16 cellular contexts compared by ENCODE assay signal in genomic region chr1:113770031-113770430, GRCh38. TPM values are rescaled to one million over a fixed set of nuclear protein-coding genes. Genes with fewer than 3 reads are reported as not detected.
DNase-seq lines count a peak whose midpoint lies in the region; ATAC-seq and TF ChIP-seq lines count a peak whose summit lies in the region.
"Had no signal": no experiment of that assay in that cellular context is flagged by ENCODE, and none has a peak within 500 bp of the region (broad histone marks: within the 10 kb centered on the region; RNA-seq: fewer than 3 reads in every experiment).

No MANE protein-coding gene starts in this region.

- peak overlapping the region; percentile 42; the same call in 1 of the 2 replicates for H3K27ac ChIP-seq in HUES6 (ENCODE audit: low read depth, low read length)
- H3K27ac ChIP-seq in neuronal stem cell (replicated peaks; ENCODE audit: low read length), result peak overlapping the region; percentile 39
- H3K27ac ChIP-seq: C4-2B had no signal

- no peak overlapping the region for H3K4me2 ChIP-seq in neuronal stem cell (ENCODE audit: insufficient read depth, low read length, poor library complexity, severe bottlenecking)

- no peaks in the 10 kb centered on the region for H3K79me1 ChIP-seq in neuronal stem cell (ENCODE audit: low read depth, low read length)

- no peak overlapping the region for H2AFZ ChIP-seq in neuronal stem cell (ENCODE audit: low read length)

- no peak overlapping the region for H2BK120ac ChIP-seq in neuronal stem cell (ENCODE audit: low read depth, low read length)

- no peaks in the 10 kb centered on the region for H3K27me3 ChIP-seq in HUES6 (ENCODE audit: control insufficient read depth, insufficient read depth, low read length)
- H3K27me3 ChIP-seq in neuronal stem cell (ENCODE audit: control insufficient read depth in 3 of 3, insufficient read depth in 3 of 3, low read depth in 1 of 3, low read length in 3 of 3), result no peaks in the 10 kb centered on the region

- peaks cover 43% of the 10 kb centered on the region for H3K4me1 Mint-ChIP-seq in activated CD8-positive, alpha-beta T cell treated with anti-CD3 and anti-CD28 coated beads for 36 hours (ENCODE audit: low read depth)
- peaks cover 20% of the 10 kb centered on the region for H3K4me1 Mint-ChIP-seq in activated CD8-positive, alpha-beta T cell treated with anti-CD3 and anti-CD28 coated beads, Interleukin-2, amount 10 ng/mL, durations not matched to agents 7 days and 5 days (ENCODE audit: low read depth)

- no peak overlapping the region for H2BK5ac ChIP-seq in neuronal stem cell (ENCODE audit: low read length)

- WGBS in neuronal stem cell (ENCODE audit: extremely low coverage in 2 of 2, insufficient read length in 2 of 2, insufficient replicate concordance in 1 of 2), 2 donors, result no CpG with 5 or more reads among the region's 1 CpG

- no peak overlapping the region for H2BK12ac ChIP-seq in neuronal stem cell (ENCODE audit: low read length)

- no peak overlapping the region for H3K23ac ChIP-seq in neuronal stem cell (ENCODE audit: low read depth, low read length, poor library complexity)

- H3K27me3 Mint-ChIP-seq in activated CD8-positive, alpha-beta T cell treated with anti-CD3 and anti-CD28 coated beads for 36 hours, result no peaks in the 10 kb centered on the region
- no peaks in the 10 kb centered on the region for H3K27me3 Mint-ChIP-seq in activated CD8-positive, alpha-beta T cell treated with anti-CD3 and anti-CD28 coated beads, Interleukin-2, amount 10 ng/mL, durations not matched to agents 7 days and 5 days (ENCODE audit: low read depth)

- H3K4me3 ChIP-seq in HUES6 (ENCODE audit: low read depth, low read length) (no peak overlapping the region), neuronal stem cell (ENCODE audit: low read length in 2 of 2) (no peak overlapping the region)

- H3K4me1 ChIP-seq in HUES6 (ENCODE audit: control insufficient read depth, insufficient read depth, low read length), result peaks cover 37% of the 10 kb centered on the region
- H3K4me1 ChIP-seq in neuronal stem cell (ENCODE audit: control insufficient read depth in 2 of 2, insufficient read depth in 1 of 2, low read depth in 1 of 2, low read length in 2 of 2), result peaks cover 2 to 21% of the 10 kb centered on the region in 2 donors

- no peak for TF ChIP-seq CTCF in activated CD8-positive, alpha-beta T cell treated with anti-CD3 and anti-CD28 coated beads for 36 hours (IDR thresholded peaks at IDR 0.05)

- intact Hi-C loops in activated CD8-positive, alpha-beta T cell treated with anti-CD3 and anti-CD28 coated beads for 36 hours (cut with micrococcal nuclease), result no loop called here

- ATAC-seq in activated CD8-positive, alpha-beta T cell treated with anti-CD3 and anti-CD28 coated beads for 36 hours, result no peak
- ATAC-seq in activated CD8-positive, alpha-beta T cell treated with anti-CD3 and anti-CD28 coated beads, Interleukin-2, amount 10 ng/mL, durations not matched to agents 7 days and 5 days, result no peak
- ATAC-seq: PC-3 had no signal

- peaks cover 33% of the 10 kb centered on the region for H3K36me3 ChIP-seq in HUES6 (ENCODE audit: control insufficient read depth, insufficient read depth, low read length)
- peaks cover 4 to 58% of the 10 kb centered on the region in 2 donors for H3K36me3 ChIP-seq in neuronal stem cell (replicated peaks in 1 of 2; ENCODE audit: control insufficient read depth in 2 of 2, insufficient read depth in 2 of 2, low read length in 2 of 2)

- H3K18ac ChIP-seq in neuronal stem cell (ENCODE audit: low read length), result no peak overlapping the region

- H3K4ac ChIP-seq in neuronal stem cell (ENCODE audit: low read length), result no peak overlapping the region

- peak overlapping the region; percentile 16 for H3K9ac ChIP-seq in HUES6 (ENCODE audit: low read length)
- no peak overlapping the region for H3K9ac ChIP-seq in neuronal stem cell (ENCODE audit: low read depth, low read length, poor library complexity)

- POLR2A ChIA-PET in activated CD8-positive, alpha-beta T cell treated with anti-CD3 and anti-CD28 coated beads for 36 hours (lab: Charles Lee), result interaction anchor here (2.4 kb wide), 1 partner anchor 10 kb away, joined by 13 read pairs; the partner anchor contains the start of gene PHTF1
- POLR2A ChIA-PET in activated CD8-positive, alpha-beta T cell treated with anti-CD3 and anti-CD28 coated beads, Interleukin-2, amount 10 ng/mL, durations not matched to agents 7 days and 5 days (lab: Charles Lee), result interaction anchor here (0.8 kb wide), 1 partner anchor 11 kb away, joined by 3 read pairs; the partner anchor contains the start of gene PHTF1

- no peak overlapping the region for H2BK15ac ChIP-seq in neuronal stem cell (ENCODE audit: low read length)

- H2AK5ac ChIP-seq in neuronal stem cell (ENCODE audit: low read depth, low read length), result no peak overlapping the region

- no peak overlapping the region for H4K8ac ChIP-seq in neuronal stem cell (ENCODE audit: low read depth, low read length)

- H3K14ac ChIP-seq in neuronal stem cell (ENCODE audit: low read length), result no peak overlapping the region

- H4K91ac ChIP-seq in neuronal stem cell (ENCODE audit: low read depth, low read length, poor library complexity), result no peak overlapping the region

- no peak overlapping the region for H3K4me3 Mint-ChIP-seq in activated CD8-positive, alpha-beta T cell treated with anti-CD3 and anti-CD28 coated beads for 36 hours
- no peak overlapping the region for H3K4me3 Mint-ChIP-seq in activated CD8-positive, alpha-beta T cell treated with anti-CD3 and anti-CD28 coated beads, Interleukin-2, amount 10 ng/mL, durations not matched to agents 7 days and 5 days

- peaks cover 28% of the 10 kb centered on the region for H3K36me3 Mint-ChIP-seq in activated CD8-positive, alpha-beta T cell treated with anti-CD3 and anti-CD28 coated beads for 36 hours (ENCODE audit: low read depth)
- H3K36me3 Mint-ChIP-seq in activated CD8-positive, alpha-beta T cell treated with anti-CD3 and anti-CD28 coated beads, Interleukin-2, amount 10 ng/mL, durations not matched to agents 7 days and 5 days (ENCODE audit: low read depth), result peaks cover 58% of the 10 kb centered on the region

- CTCF ChIA-PET in activated CD8-positive, alpha-beta T cell treated with anti-CD3 and anti-CD28 coated beads for 36 hours (lab: Charles Lee), result no interaction called here
- CTCF ChIA-PET in activated CD8-positive, alpha-beta T cell treated with anti-CD3 and anti-CD28 coated beads, Interleukin-2, amount 10 ng/mL, durations not matched to agents 7 days and 5 days (lab: Charles Lee), result interaction anchor here (0.6 to 2.6 kb wide), 2 partner anchors 14 to 924 kb away, joined by 3 to 8 read pairs; no protein-coding TSS in a partner anchor

- peak overlapping the region; percentile 47 for H3K27ac Mint-ChIP-seq in activated CD8-positive, alpha-beta T cell treated with anti-CD3 and anti-CD28 coated beads for 36 hours
- no peak overlapping the region for H3K27ac Mint-ChIP-seq in activated CD8-positive, alpha-beta T cell treated with anti-CD3 and anti-CD28 coated beads, Interleukin-2, amount 10 ng/mL, durations not matched to agents 7 days and 5 days

- no peaks in the 10 kb centered on the region for H3K9me3 Mint-ChIP-seq in activated CD8-positive, alpha-beta T cell treated with anti-CD3 and anti-CD28 coated beads for 36 hours
- H3K9me3 Mint-ChIP-seq in activated CD8-positive, alpha-beta T cell treated with anti-CD3 and anti-CD28 coated beads, Interleukin-2, amount 10 ng/mL, durations not matched to agents 7 days and 5 days (ENCODE audit: insufficient read depth), result no peaks in the 10 kb centered on the region

- DNase-seq in activated CD8-positive, alpha-beta T cell treated with anti-CD3 and anti-CD28 coated beads for 36 hours, result no peak
- DNase-seq in activated CD8-positive, alpha-beta T cell treated with anti-CD3 and anti-CD28 coated beads, Interleukin-2, amount 10 ng/mL, durations not matched to agents 7 days and 5 days, result no peak
- DNase-seq in cerebellar cortex (ENCODE audit: low spot score) (peak; percentile 71), neuronal stem cell (ENCODE audit: low spot score) (no peak), NCI-H1092 (lab: John Stamatoyannopoulos, UW) (no peak), superior temporal gyrus (ENCODE audit: extremely low spot score) (no peak), SIG-M5 (lab: John Stamatoyannopoulos, UW) (no peak)
- DNase-seq: Calu3, DND-41, H7, NCI-H1436, NCI-H2081 treated with DMSO at 0.1 percent for 48 hours, NCI-H2227 treated with DMSO at 0.1 percent for 48 hours, PC-3 had no signal

- H3K9me3 ChIP-seq in HUES6 (ENCODE audit: control insufficient read depth, insufficient read depth, low read depth, low read length) (no peaks in the 10 kb centered on the region), neuronal stem cell (replicated peaks in 1 of 2; ENCODE audit: control insufficient read depth in 2 of 2, insufficient read depth in 1 of 2, low read depth in 1 of 2, low read length in 2 of 2) (no peaks in the 10 kb centered on the region)

RNA-seq across cellular contexts. Expression of gene PHTF1, which starts 10.7 kb away (rescaled TPM):
- 10 to 100 TPM; 13.1 to 14.4 TPM for total RNA-seq in activated CD8-positive, alpha-beta T cell treated with anti-CD3 and anti-CD28 coated beads for 36 hours
- total RNA-seq in activated CD8-positive, alpha-beta T cell treated with anti-CD3 and anti-CD28 coated beads, Interleukin-2, amount 10 ng/mL, durations not matched to agents 7 days and 5 days, result 10 to 100 TPM; 24.8 to 25.2 TPM
- 35.9 TPM for polyA plus RNA-seq in neuronal stem cell (2013, experiment 1 of 2)
- 36.6 TPM for polyA plus RNA-seq in neuronal stem cell (2013, experiment 2 of 2)

RNA-seq across cellular contexts. Expression of gene RSBN1, which starts 42.2 kb away (rescaled TPM):
- total RNA-seq in activated CD8-positive, alpha-beta T cell treated with anti-CD3 and anti-CD28 coated beads for 36 hours, result 10 to 100 TPM; 25.6 to 28.3 TPM
- 10 to 100 TPM; 27.3 to 29.9 TPM for total RNA-seq in activated CD8-positive, alpha-beta T cell treated with anti-CD3 and anti-CD28 coated beads, Interleukin-2, amount 10 ng/mL, durations not matched to agents 7 days and 5 days
- polyA plus RNA-seq in neuronal stem cell (2013, experiment 1 of 2), result 16.0 TPM
- polyA plus RNA-seq in neuronal stem cell (2013, experiment 2 of 2), result 17.4 TPM
